13 cellular contexts compared by ENCODE assay signal in genomic region chr3:56323986-56324420, GRCh38.
DNase-seq lines count a peak whose midpoint lies in the region; ATAC-seq and TF ChIP-seq lines count a peak whose summit lies in the region.
"Had no signal": no experiment of that assay in that cellular context is flagged by ENCODE, and none has a peak within 500 bp of the region (broad histone marks: within the 10 kb centered on the region; RNA-seq: fewer than 3 reads in every experiment).

No MANE protein-coding gene starts in this region.

- H3K27me3 Mint-ChIP-seq in CD4-positive, alpha-beta T cell = peaks cover 18% of the 10 kb centered on the region
- H3K27me3 Mint-ChIP-seq in immature natural killer cell (ENCODE audit: low read depth in 3 of 3) = peaks cover 0 to 1% (median 0%) of the 10 kb centered on the region in 3 donors
- H3K27me3 Mint-ChIP-seq: type B pancreatic cell had no signal

- H3K9ac ChIP-seq in BLaER1 = no peak overlapping the region

- DNase-seq in MG63 (peak; percentile 48), caudate nucleus (lab: John Stamatoyannopoulos, UW) (peak in 10 of 61 donors; percentile 1 to 73 (median 10)), left lung (no peak), hypothalamus (lab: John Stamatoyannopoulos, UW) (no peak), immature natural killer cell (no peak)
- DNase-seq in CD4-positive, alpha-beta T cell = no peak
- DNase-seq: activated CD4-positive, alpha-beta T cell treated with anti-CD3 and anti-CD28 coated beads for 36 hours; NCI-H446 treated with DMSO at 0.1 percent for 48 hours; stimulated activated CD4-positive, alpha-beta T cell treated with anti-CD3 and anti-CD28 coated beads, Interleukin-1b, Interleukin-23, amount 100 ng/mL, for 48 hours had no signal

- H3K36me3 Mint-ChIP-seq in CD4-positive, alpha-beta T cell (ENCODE audit: low read depth) = no peaks in the 10 kb centered on the region
- H3K36me3 Mint-ChIP-seq in immature natural killer cell = no peaks in the 10 kb centered on the region
- H3K36me3 Mint-ChIP-seq: mesothelial cell of epicardium, type B pancreatic cell had no signal

- no peaks in the 10 kb centered on the region for H3K9me3 Mint-ChIP-seq in CD4-positive, alpha-beta T cell
- peaks cover 0 to 1% (median 0%) of the 10 kb centered on the region in 6 donors for H3K9me3 Mint-ChIP-seq in immature natural killer cell
- H3K9me3 Mint-ChIP-seq: mesothelial cell of epicardium, type B pancreatic cell had no signal

- no peaks in the 10 kb centered on the region for H3K36me3 ChIP-seq in BLaER1
- no peaks in the 10 kb centered on the region for H3K36me3 ChIP-seq in MG63
- H3K36me3 ChIP-seq in left lung = no peaks in the 10 kb centered on the region

- POLR2A ChIA-PET in CD4-positive, alpha-beta T cell (lab: Charles Lee) = no interaction called here

- no peak overlapping the region for H3K4me3 Mint-ChIP-seq in CD4-positive, alpha-beta T cell
- H3K4me3 Mint-ChIP-seq in immature natural killer cell = peak overlapping the region in 1 of 5 donors; percentile 5
- H3K4me3 Mint-ChIP-seq: activated CD4-positive, alpha-beta T cell treated with anti-CD3 and anti-CD28 coated beads for 36 hours; mesothelial cell of epicardium; type B pancreatic cell had no signal

- no peaks in the 10 kb centered on the region for H3K27me3 ChIP-seq in BLaER1
- H3K27me3 ChIP-seq in MG63 = no peaks in the 10 kb centered on the region
- no peaks in the 10 kb centered on the region for H3K27me3 ChIP-seq in left lung
- no peaks in the 10 kb centered on the region for H3K27me3 ChIP-seq in CD4-positive, alpha-beta T cell (ENCODE audit: control insufficient read depth, insufficient read depth, low read length)

- H3K27ac ChIP-seq in BLaER1 (no peak overlapping the region), caudate nucleus (ENCODE audit: low read depth, low read length) (peak overlapping the region; percentile 60), left lung (no peak overlapping the region)
- H3K27ac ChIP-seq in CD4-positive, alpha-beta T cell (ENCODE audit: low read depth, low read length) = no peak overlapping the region

- CTCF ChIA-PET in CD4-positive, alpha-beta T cell (lab: Charles Lee) = no interaction called here

- H3K4me3 ChIP-seq in BLaER1 = no peak overlapping the region
- no peak overlapping the region for H3K4me3 ChIP-seq in MG63
- H3K4me3 ChIP-seq in left lung = no peak overlapping the region

- intact Hi-C loops in left lung (cut with DNase I) = no loop called here
- intact Hi-C loops in CD4-positive, alpha-beta T cell (cut with DNase I, micrococcal nuclease) = no loop called here

- H3K4me1 Mint-ChIP-seq in CD4-positive, alpha-beta T cell (ENCODE audit: low read depth) = no peaks in the 10 kb centered on the region
- H3K4me1 Mint-ChIP-seq in immature natural killer cell = no peaks in the 10 kb centered on the region
- H3K4me1 Mint-ChIP-seq: activated CD4-positive, alpha-beta T cell treated with anti-CD3 and anti-CD28 coated beads for 36 hours had no signal

- ATAC-seq in left lung = peak; percentile 74
- no peak for ATAC-seq in CD4-positive, alpha-beta T cell (ENCODE audit: poor library complexity)
- no peak for ATAC-seq in HG03159 (IDR thresholded peaks at IDR 0.05; ENCODE audit: unreplicated experiment)
- ATAC-seq: activated CD4-positive, alpha-beta T cell treated with anti-CD3 and anti-CD28 coated beads for 36 hours had no signal

- H3K4me1 ChIP-seq in BLaER1 (peaks cover 56% of the 10 kb centered on the region), left lung (no peaks in the 10 kb centered on the region)

- no peak overlapping the region for H3K27ac Mint-ChIP-seq in CD4-positive, alpha-beta T cell
- H3K27ac Mint-ChIP-seq in immature natural killer cell = no peak overlapping the region
- H3K27ac Mint-ChIP-seq: activated CD4-positive, alpha-beta T cell treated with anti-CD3 and anti-CD28 coated beads for 36 hours; mesothelial cell of epicardium; type B pancreatic cell had no signal

- no peaks in the 10 kb centered on the region for H3K9me3 ChIP-seq in BLaER1
- no peaks in the 10 kb centered on the region for H3K9me3 ChIP-seq in MG63
- no peaks in the 10 kb centered on the region for H3K9me3 ChIP-seq in left lung
- H3K9me3 ChIP-seq in CD4-positive, alpha-beta T cell (ENCODE audit: control insufficient read depth, low read length) = no peaks in the 10 kb centered on the region

- H3K4me2 ChIP-seq in BLaER1 = peak overlapping the region; percentile 50

- no peak for TF ChIP-seq CTCF in left lung (IDR thresholded peaks at IDR 0.05)
- no peak for TF ChIP-seq CTCF in CD4-positive, alpha-beta T cell (IDR thresholded peaks at IDR 0.05)

- no peaks in the 10 kb centered on the region for H4K20me1 ChIP-seq in BLaER1
